ENCODE assay signal across 25 cellular contexts in the genomic region with DNA sequence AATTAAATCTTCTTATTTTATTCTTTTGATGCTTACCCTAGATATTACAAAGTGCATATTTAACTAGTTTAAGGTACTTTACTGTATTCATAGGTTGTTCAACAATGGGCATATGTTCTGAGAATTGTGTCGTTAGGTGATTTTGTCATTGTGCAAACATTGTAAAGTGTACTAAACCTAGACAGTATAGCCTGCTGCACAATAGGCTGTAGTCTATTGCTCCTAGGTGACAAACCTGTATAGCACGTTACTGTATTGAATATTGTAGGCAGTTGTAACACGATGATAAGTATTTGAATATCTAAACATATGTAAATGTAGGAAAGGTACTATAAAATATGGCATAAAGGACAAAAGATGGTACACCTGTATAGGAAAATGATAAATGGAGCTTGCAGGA.
"Had no signal": no experiment of that assay in that cellular context is flagged by ENCODE, and none has a peak within 500 bp of the region (broad histone marks: within the 10 kb centered on the region; RNA-seq: fewer than 3 reads in every experiment).

No MANE protein-coding gene starts in this region.

- DNase-seq: activated CD4-positive, alpha-beta memory T cell treated with anti-CD3 and anti-CD28 coated beads, Interleukin-2, amount 10 ng/mL, durations not matched to agents 7 days and 5 days; activated CD4-positive, alpha-beta T cell treated with anti-CD3 and anti-CD28 coated beads, Interleukin-2, amount 10 ng/mL, durations not matched to agents 7 days and 5 days; activated CD4-positive, CD25-positive, alpha-beta regulatory T cell treated with anti-CD3 and anti-CD28 coated beads, Interleukin-2, amount 50 U/mL, for 72 hours; activated CD8-positive, alpha-beta memory T cell treated with anti-CD3 and anti-CD28 coated beads, Interleukin-2, amount 50 U/mL, for 48 hours; activated gamma-delta T cell treated with Interleukin-2 at 50 U/mL for 16 hours; activated naive CD4-positive, alpha-beta T cell treated with anti-CD3 and anti-CD28 coated beads, Interleukin-2, amount 50 U/mL, for 16 hours; activated T-cell treated with anti-CD3 and anti-CD28 coated beads, Interleukin-2, amount 50 U/mL, for 4 hours; amniotic stem cell; brain microvascular endothelial cell; dorsolateral prefrontal cortex; effector memory CD4-positive, alpha-beta T cell; islet precursor cell; left cardiac atrium; naive thymus-derived CD4-positive, alpha-beta T cell; ovary; right lobe of liver; stimulated activated CD4-positive, alpha-beta T cell treated with anti-CD3 and anti-CD28 coated beads, Interleukin-2, amount 100 ng/mL, for 48 hours; stimulated activated naive CD4-positive, alpha-beta T cell treated with Interleukin-2 at 50 U/mL for 16 hours had no signal

- H3K4me3 Mint-ChIP-seq: activated CD4-positive, alpha-beta memory T cell treated with anti-CD3 and anti-CD28 coated beads, Interleukin-2, amount 10 ng/mL, durations not matched to agents 7 days and 5 days; activated CD4-positive, alpha-beta T cell treated with anti-CD3 and anti-CD28 coated beads, Interleukin-2, amount 10 ng/mL, durations not matched to agents 7 days and 5 days; activated T-cell treated with anti-CD3 and anti-CD28 coated beads, Interleukin-2, amount 50 U/mL, for 4 hours; activated T-helper 17 cell treated with anti-CD3 and anti-CD28 coated beads, Interleukin-2, amount 50 U/mL, for 72 hours; mesothelial cell of epicardium; naive thymus-derived CD4-positive, alpha-beta T cell had no signal

- H3K36me3 ChIP-seq: brain microvascular endothelial cell, gastroesophageal sphincter, ovary, right lobe of liver, tibial nerve had no signal

- H3K4me1 ChIP-seq: gastroesophageal sphincter, right lobe of liver, tibial nerve had no signal

- H3K9me3 Mint-ChIP-seq: activated CD4-positive, alpha-beta memory T cell treated with anti-CD3 and anti-CD28 coated beads, Interleukin-2, amount 10 ng/mL, durations not matched to agents 7 days and 5 days; activated CD4-positive, alpha-beta T cell treated with anti-CD3 and anti-CD28 coated beads, Interleukin-2, amount 10 ng/mL, durations not matched to agents 7 days and 5 days; activated T-cell treated with anti-CD3 and anti-CD28 coated beads, Interleukin-2, amount 50 U/mL, for 4 hours; activated T-helper 17 cell treated with anti-CD3 and anti-CD28 coated beads, Interleukin-2, amount 50 U/mL, for 72 hours had no signal

- H3K27ac ChIP-seq: brain microvascular endothelial cell, coronary artery, dorsolateral prefrontal cortex, gastroesophageal sphincter, hepatocyte, ovary, right lobe of liver, tibial nerve had no signal

- ATAC-seq: activated T-cell treated with anti-CD3 and anti-CD28 coated beads, Interleukin-2, amount 50 U/mL, for 4 hours; activated T-helper 17 cell treated with anti-CD3 and anti-CD28 coated beads, Interleukin-2, amount 50 U/mL, for 72 hours; gastroesophageal sphincter; left cardiac atrium; naive thymus-derived CD4-positive, alpha-beta T cell had no signal

- H3K4me1 Mint-ChIP-seq: activated CD4-positive, alpha-beta memory T cell treated with anti-CD3 and anti-CD28 coated beads, Interleukin-2, amount 10 ng/mL, durations not matched to agents 7 days and 5 days; activated CD4-positive, alpha-beta T cell treated with anti-CD3 and anti-CD28 coated beads, Interleukin-2, amount 10 ng/mL, durations not matched to agents 7 days and 5 days; activated T-helper 17 cell treated with anti-CD3 and anti-CD28 coated beads, Interleukin-2, amount 50 U/mL, for 72 hours; mesothelial cell of epicardium; naive thymus-derived CD4-positive, alpha-beta T cell had no signal

- H3K9me3 ChIP-seq: gastroesophageal sphincter, ovary, right lobe of liver had no signal

- H3K4me3 ChIP-seq: coronary artery, dorsolateral prefrontal cortex, gastroesophageal sphincter, hepatocyte, ovary, right lobe of liver, tibial nerve had no signal

- H3K27me3 Mint-ChIP-seq: activated CD4-positive, alpha-beta memory T cell treated with anti-CD3 and anti-CD28 coated beads, Interleukin-2, amount 10 ng/mL, durations not matched to agents 7 days and 5 days; activated CD4-positive, alpha-beta T cell treated with anti-CD3 and anti-CD28 coated beads, Interleukin-2, amount 10 ng/mL, durations not matched to agents 7 days and 5 days had no signal

- H3K27ac Mint-ChIP-seq: activated CD4-positive, alpha-beta memory T cell treated with anti-CD3 and anti-CD28 coated beads, Interleukin-2, amount 10 ng/mL, durations not matched to agents 7 days and 5 days; activated CD4-positive, alpha-beta T cell treated with anti-CD3 and anti-CD28 coated beads, Interleukin-2, amount 10 ng/mL, durations not matched to agents 7 days and 5 days; activated T-helper 17 cell treated with anti-CD3 and anti-CD28 coated beads, Interleukin-2, amount 50 U/mL, for 72 hours; mesothelial cell of epicardium; naive thymus-derived CD4-positive, alpha-beta T cell; progenitor cell of endocrine pancreas had no signal

- H3K27me3 ChIP-seq: brain microvascular endothelial cell, dorsolateral prefrontal cortex, gastroesophageal sphincter, hepatocyte, ovary, right lobe of liver, tibial nerve had no signal

- H3K36me3 Mint-ChIP-seq: mesothelial cell of epicardium; naive thymus-derived CD4-positive, alpha-beta T cell had no signal
